In genomic region chr2:118150294-118150693, GRCh38 we compare ENCODE assay signal across 27 cellular contexts.
"Had no signal": no experiment of that assay in that cellular context is flagged by ENCODE, and none has a peak within 500 bp of the region (broad histone marks: within the 10 kb centered on the region; RNA-seq: fewer than 3 reads in every experiment).

No MANE protein-coding gene starts in this region.

- H3K4me3 Mint-ChIP-seq: nephron; neural progenitor cell; stimulated activated effector memory CD8-positive, alpha-beta T cell treated with anti-CD3 and anti-CD28 coated beads, Interleukin-12 subunit alpha, Interleukin-12 subunit beta, amount 100 ng/mL, for 72 hours; stimulated activated naive B cell treated with anti-CD40 and anti-IgM and Interleukin-4, amounts not matched to agents 10 μg/mL and 1 μg/mL and 100 μg/mL, for 72 hours; stimulated activated naive CD8-positive, alpha-beta T cell treated with anti-CD3 and anti-CD28 coated beads, Interleukin-15, Interleukin-2, amounts not matched to agents 100 ng/mL and 50 ng/mL, for 24 hours had no signal

- H3K9me3 ChIP-seq: ovary, psoas muscle, right lobe of liver, sigmoid colon, stomach, thoracic aorta, thyroid gland, tibial nerve, upper lobe of left lung, vagina had no signal

- H3K36me3 Mint-ChIP-seq: neural progenitor cell; stimulated activated effector memory CD8-positive, alpha-beta T cell treated with anti-CD3 and anti-CD28 coated beads, Interleukin-12 subunit alpha, Interleukin-12 subunit beta, amount 100 ng/mL, for 72 hours; stimulated activated naive B cell treated with anti-CD40 and anti-IgM and Interleukin-4, amounts not matched to agents 10 μg/mL and 1 μg/mL and 100 μg/mL, for 72 hours had no signal

- H3K4me3 ChIP-seq: neural progenitor cell, ovary, psoas muscle, right lobe of liver, sigmoid colon, stomach, thoracic aorta, thyroid gland, tibial nerve, upper lobe of left lung, vagina had no signal

- H3K27me3 ChIP-seq: neural progenitor cell, ovary, right lobe of liver, sigmoid colon, stomach, thyroid gland, tibial nerve, upper lobe of left lung, vagina had no signal

- H3K9me3 Mint-ChIP-seq: neural progenitor cell; stimulated activated effector memory CD8-positive, alpha-beta T cell treated with anti-CD3 and anti-CD28 coated beads, Interleukin-12 subunit alpha, Interleukin-12 subunit beta, amount 100 ng/mL, for 72 hours; stimulated activated naive B cell treated with anti-CD40 and anti-IgM and Interleukin-4, amounts not matched to agents 10 μg/mL and 1 μg/mL and 100 μg/mL, for 72 hours; stimulated activated naive CD8-positive, alpha-beta T cell treated with anti-CD3 and anti-CD28 coated beads, Interleukin-15, Interleukin-2, amounts not matched to agents 100 ng/mL and 50 ng/mL, for 24 hours had no signal

- H3K36me3 ChIP-seq: neural progenitor cell, ovary, right lobe of liver, sigmoid colon, stomach, thoracic aorta, thyroid gland, tibial nerve, upper lobe of left lung, vagina had no signal

- DNase-seq: occipital lobe; ovary; posterior cingulate gyrus; psoas muscle; right cardiac atrium; right lobe of liver; sigmoid colon; small intestine; stimulated activated CD4-positive, alpha-beta T cell treated with anti-CD3 and anti-CD28 coated beads, Interleukin-15, amount 100 ng/mL, for 24 hours; stimulated activated CD4-positive, alpha-beta T cell treated with anti-CD3 and anti-CD28 coated beads, Interleukin-2, amount 100 ng/mL, for 24 hours; stimulated activated CD4-positive, alpha-beta T cell treated with anti-CD3 and anti-CD28 coated beads, Interleukin-2, amount 100 ng/mL, for 48 hours; stimulated activated CD4-positive, alpha-beta T cell treated with anti-CD3 and anti-CD28 coated beads, Interleukin-4, amount 100 ng/mL, for 24 hours; stimulated activated naive B cell treated with anti-CD40 and anti-IgM and Interleukin-4, amounts not matched to agents 10 μg/mL and 1 μg/mL and 100 μg/mL, for 72 hours; stimulated activated naive CD4-positive, alpha-beta T cell treated with Interleukin-2 at 50 U/mL for 16 hours; stomach; thyroid gland; trophoblast cell; upper lobe of left lung had no signal

- H3K4me1 Mint-ChIP-seq: neural progenitor cell; stimulated activated effector memory CD8-positive, alpha-beta T cell treated with anti-CD3 and anti-CD28 coated beads, Interleukin-12 subunit alpha, Interleukin-12 subunit beta, amount 100 ng/mL, for 72 hours had no signal

- ATAC-seq: psoas muscle; right cardiac atrium; right lobe of liver; stimulated activated effector memory CD8-positive, alpha-beta T cell treated with anti-CD3 and anti-CD28 coated beads, Interleukin-12 subunit alpha, Interleukin-12 subunit beta, amount 100 ng/mL, for 72 hours had no signal

- H3K27ac ChIP-seq: neural progenitor cell, ovary, parathyroid adenoma, psoas muscle, right lobe of liver, sigmoid colon, stomach, thoracic aorta, thyroid gland, tibial nerve, upper lobe of left lung had no signal

- H3K27me3 Mint-ChIP-seq: progenitor cell of endocrine pancreas had no signal

- H3K9ac ChIP-seq: neural progenitor cell, parathyroid adenoma had no signal

- H3K27ac Mint-ChIP-seq: nephron; neural progenitor cell; progenitor cell of endocrine pancreas; stimulated activated effector memory CD8-positive, alpha-beta T cell treated with anti-CD3 and anti-CD28 coated beads, Interleukin-12 subunit alpha, Interleukin-12 subunit beta, amount 100 ng/mL, for 72 hours; stimulated activated naive B cell treated with anti-CD40 and anti-IgM and Interleukin-4, amounts not matched to agents 10 μg/mL and 1 μg/mL and 100 μg/mL, for 72 hours; stimulated activated naive CD8-positive, alpha-beta T cell treated with anti-CD3 and anti-CD28 coated beads, Interleukin-15, Interleukin-2, amounts not matched to agents 100 ng/mL and 50 ng/mL, for 24 hours had no signal

- H3K4me1 ChIP-seq: neural progenitor cell, parathyroid adenoma, psoas muscle, sigmoid colon, stomach, thyroid gland, upper lobe of left lung had no signal
